15 cellular contexts compared by ENCODE assay signal in the genomic region with DNA sequence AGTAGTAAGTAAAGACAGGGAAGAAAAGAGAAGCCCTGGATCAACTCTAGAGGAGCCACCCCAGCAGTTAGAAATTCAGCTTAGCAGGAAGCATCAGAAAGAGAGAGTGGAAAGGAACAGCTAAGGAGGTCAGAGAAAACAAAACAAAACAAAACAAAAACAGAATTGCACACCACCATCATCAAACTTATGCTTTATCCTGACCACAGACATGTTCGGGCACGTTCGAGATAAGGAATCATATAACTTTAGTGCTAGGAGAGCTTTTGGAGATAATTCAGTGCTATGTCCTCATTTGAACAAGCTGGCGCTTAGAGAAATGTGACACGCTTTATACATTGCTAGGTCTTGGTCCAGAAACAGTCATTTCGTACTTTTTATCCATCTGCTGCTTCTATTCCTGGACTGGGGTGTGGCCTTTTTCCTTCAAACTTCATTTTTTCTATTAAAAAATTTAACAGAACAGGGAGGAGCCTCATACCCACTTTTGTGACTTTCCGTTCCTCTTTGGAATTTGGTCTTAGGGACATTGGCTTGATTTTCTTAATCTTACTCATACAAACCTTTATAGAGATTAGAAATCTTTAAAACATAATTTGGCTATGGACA.
A peak's percentile ranks its signal among the peaks of the same experiment; 100 is the strongest.
DNase-seq lines count a peak whose midpoint lies in the region; ATAC-seq, FAIRE-seq and TF ChIP-seq lines count a peak whose summit lies in the region.
"Had no signal": no experiment of that assay in that cellular context is flagged by ENCODE, and none has a peak within 500 bp of the region (broad histone marks: within the 10 kb centered on the region; RNA-seq: fewer than 3 reads in every experiment).

No MANE protein-coding gene starts in this region.

- H3K9me3 ChIP-seq in mucosa of descending colon: no peaks in the 10 kb centered on the region
- H3K9me3 ChIP-seq in aorta (ENCODE audit: control insufficient read depth, low read length): no peaks in the 10 kb centered on the region

- H3K4me1 ChIP-seq in mucosa of descending colon (ENCODE audit: low read depth): peaks cover 10% of the 10 kb centered on the region
- peaks cover 9 to 13% of the 10 kb centered on the region in 2 donors for H3K4me1 ChIP-seq in aorta (ENCODE audit: control insufficient read depth in 1 of 2, insufficient read depth in 2 of 2, low read length in 2 of 2)

- H3K27ac ChIP-seq in aorta (ENCODE audit: low read depth in 1 of 2, low read length in 2 of 2): peak overlapping the region; percentile 89 to 98

- peaks cover 8% of the 10 kb centered on the region for H3K4me1 Mint-ChIP-seq in mesothelial cell of epicardium
- H3K4me1 Mint-ChIP-seq: H9 had no signal

- intact Hi-C loops in left ventricle myocardium superior (cut with micrococcal nuclease): loop anchor here (10.0 kb wide), 1 partner anchor 49 kb away; no protein-coding TSS in a partner anchor
- intact Hi-C loops in Right ventricle myocardium inferior (cut with DNase I): no loop called here
- intact Hi-C loops in mucosa of descending colon (cut with DNase I, micrococcal nuclease): no loop called here
- intact Hi-C loops in aorta (cut with DNase I): no loop called here

- TF ChIP-seq CTCF in bronchial epithelial cell (IDR thresholded peaks at IDR 0.05; ENCODE audit: insufficient read depth, low read length, severe bottlenecking) (no peak), mucosa of descending colon (IDR thresholded peaks at IDR 0.05) (no peak), mesothelial cell of epicardium (IDR thresholded peaks at IDR 0.05; ENCODE audit: unreplicated experiment) (no peak)

- ATAC-seq in left ventricle myocardium superior (peak; percentile 22), Right ventricle myocardium inferior (no peak), mucosa of descending colon (peak; percentile 58), aorta (ENCODE audit: low FRiP score) (peak; percentile 43)
- ATAC-seq: PC-3 had no signal

- no peak for FAIRE-seq in bronchial epithelial cell (lab: Jason Lieb, UNC)
- FAIRE-seq: HTR-8/SVneo had no signal

- 3 to 4% methylated on average over 7 of the region's 7 CpGs for WGBS in aorta, 2 donors

- DNase-seq in left ventricle myocardium superior: no peak
- DNase-seq in Right ventricle myocardium inferior (ENCODE audit: missing footprints): no peak
- DNase-seq in bronchial epithelial cell (ENCODE audit: low read depth): peak; percentile 38
- DNase-seq in mucosa of descending colon: peak in 1 of 3 donors; percentile 44
- no peak for DNase-seq in aorta
- DNase-seq in mesothelial cell of epicardium (ENCODE audit: low spot score in 2 of 2, unreplicated experiment in 2 of 2): no peak
- DNase-seq in cerebellum (ENCODE audit: low spot score): no peak
- DNase-seq in activated CD4-positive, CD25-positive, alpha-beta regulatory T cell (lab: John Stamatoyannopoulos, UW): no peak
- DNase-seq: amniotic stem cell, H9, NCI-H2029 treated with DMSO at 0.1 percent for 48 hours, NCI-H524 treated with DMSO at 0.1 percent for 48 hours, PC-3 had no signal

- H3K27me3 ChIP-seq in bronchial epithelial cell (ENCODE audit: control insufficient read depth, insufficient read depth, low read length) (no peaks in the 10 kb centered on the region), aorta (ENCODE audit: control insufficient read depth in 1 of 2, insufficient read depth in 2 of 2, low read length in 1 of 2) (no peaks in the 10 kb centered on the region)

- peaks cover under 1% of the 10 kb centered on the region for H3K9me3 Mint-ChIP-seq in mesothelial cell of epicardium
- H3K9me3 Mint-ChIP-seq: H9, memory B cell had no signal

- H3K4me3 Mint-ChIP-seq in mesothelial cell of epicardium: no peak overlapping the region
- H3K4me3 Mint-ChIP-seq: H9, memory B cell had no signal

- H3K4me3 ChIP-seq in bronchial epithelial cell (ENCODE audit: low read depth, low read length) (no peak overlapping the region), mucosa of descending colon (no peak overlapping the region), aorta (ENCODE audit: low read length in 2 of 2) (no peak overlapping the region)

- H3K36me3 ChIP-seq in bronchial epithelial cell (ENCODE audit: control insufficient read depth, insufficient read depth, low read length) (no peaks in the 10 kb centered on the region), mucosa of descending colon (ENCODE audit: low read depth) (no peaks in the 10 kb centered on the region), aorta (ENCODE audit: control insufficient read depth in 1 of 2, insufficient read depth in 2 of 2, low read length in 1 of 2) (no peaks in the 10 kb centered on the region)

- H3K36me3 Mint-ChIP-seq in mesothelial cell of epicardium: no peaks in the 10 kb centered on the region
- H3K36me3 Mint-ChIP-seq: memory B cell had no signal

- no peaks in the 10 kb centered on the region for H3K27me3 Mint-ChIP-seq in mesothelial cell of epicardium (ENCODE audit: low read depth)
- H3K27me3 Mint-ChIP-seq: memory B cell had no signal

- H3K27ac Mint-ChIP-seq in mesothelial cell of epicardium: no peak overlapping the region
- H3K27ac Mint-ChIP-seq: H9 had no signal
